Comparison of ENCODE assay signal across 21 cellular contexts in genomic region chr17:31148205-31148604, GRCh38. TPM values are rescaled to one million over a fixed set of nuclear protein-coding genes. Genes with fewer than 3 reads are reported as not detected.
DNase-seq lines count a peak whose midpoint lies in the region; ATAC-seq and TF ChIP-seq lines count a peak whose summit lies in the region.
"Had no signal": no experiment of that assay in that cellular context is flagged by ENCODE, and none has a peak within 500 bp of the region (broad histone marks: within the 10 kb centered on the region; RNA-seq: fewer than 3 reads in every experiment).

No MANE protein-coding gene starts in this region.

- H3K27ac Mint-ChIP-seq in central memory CD8-positive, alpha-beta T cell (ENCODE audit: low read depth), result peak overlapping the region; percentile 33
- H3K27ac Mint-ChIP-seq in nephron progenitor cell, result peak overlapping the region; percentile 48
- H3K27ac Mint-ChIP-seq: CD14-positive monocyte, GM23338, T-cell had no signal

- peaks cover 6% of the 10 kb centered on the region for H3K4me1 Mint-ChIP-seq in central memory CD8-positive, alpha-beta T cell
- peaks cover 21% of the 10 kb centered on the region for H3K4me1 Mint-ChIP-seq in nephron progenitor cell
- H3K4me1 Mint-ChIP-seq: CD14-positive monocyte, T-cell had no signal

- CTCF ChIA-PET in HEK293 (lab: Yijun Ruan, JAX), result interaction anchor here (0.6 to 1.3 kb wide), 2 partner anchors 67 to 1043 kb away, joined by 3 read pairs; no protein-coding TSS in a partner anchor

- H3K36me3 ChIP-seq in HEK293 (ENCODE audit: control insufficient read depth in 2 of 2, insufficient read depth in 1 of 2, low read length in 2 of 2), result peaks cover 0 to 13% of the 10 kb centered on the region in 2 experiments; a peak in 1 of 3 replicates

- H3K27ac ChIP-seq in HEK293 (ENCODE audit: extremely low read depth, low read depth, low read length), result no peak overlapping the region

- H3K27me3 Mint-ChIP-seq in central memory CD8-positive, alpha-beta T cell, result no peaks in the 10 kb centered on the region
- H3K27me3 Mint-ChIP-seq in nephron progenitor cell (ENCODE audit: low read depth, poor library complexity), result peaks cover 2% of the 10 kb centered on the region
- H3K27me3 Mint-ChIP-seq: T-cell had no signal

- peaks cover 15% of the 10 kb centered on the region for H3K4me1 ChIP-seq in HEK293 (ENCODE audit: control insufficient read depth, insufficient read depth, low read length)

- no peaks in the 10 kb centered on the region for H3K36me3 Mint-ChIP-seq in central memory CD8-positive, alpha-beta T cell (ENCODE audit: insufficient read depth)
- H3K36me3 Mint-ChIP-seq in nephron progenitor cell (ENCODE audit: low read depth), result peaks cover 73% of the 10 kb centered on the region

- TF ChIP-seq CTCF in HEK293 (tag by site-specific recombination; IDR thresholded peaks at IDR 0.05), result no peak
- no peak for TF ChIP-seq CTCF in nephron progenitor cell (IDR thresholded peaks at IDR 0.05)

- DNase-seq in RPMI7951 (ENCODE audit: low read depth) (peak; percentile 23), nephron progenitor cell (no peak), NCI-H524 (lab: John Stamatoyannopoulos, UW) (no peak), SIG-M5 treated with dmso at 0.1 percent for 504 hours (lab: John Stamatoyannopoulos, UW; ENCODE audit: unreplicated experiment) (no peak)
- DNase-seq in central memory CD8-positive, alpha-beta T cell (ENCODE audit: low spot score in 2 of 2), result no peak
- DNase-seq: ACHN, AML-193, Kasumi-1, NCI-H1417, NCI-H1930, NCI-H446, NCI-H774, SK-N-SH, T-cell had no signal

- POLR2A ChIA-PET in HEK293 (lab: Yijun Ruan, JAX), result interaction anchor here (1.6 kb wide), 1 partner anchor 53 kb away, joined by 3 read pairs; the partner anchor contains the start of gene NF1

- no peak overlapping the region for H3K4me3 Mint-ChIP-seq in central memory CD8-positive, alpha-beta T cell
- no peak overlapping the region for H3K4me3 Mint-ChIP-seq in nephron progenitor cell
- H3K4me3 Mint-ChIP-seq: CD14-positive monocyte, GM23338, T-cell had no signal

- H3K9me3 Mint-ChIP-seq in central memory CD8-positive, alpha-beta T cell, result peaks cover 11% of the 10 kb centered on the region
- peaks cover 17% of the 10 kb centered on the region for H3K9me3 Mint-ChIP-seq in nephron progenitor cell
- H3K9me3 Mint-ChIP-seq: GM23338 had no signal

- no peak for ATAC-seq in central memory CD8-positive, alpha-beta T cell (replicated peaks; ENCODE audit: extremely low read depth, poor library complexity, severe bottlenecking)
- ATAC-seq in HG03521 (IDR thresholded peaks at IDR 0.05; ENCODE audit: unreplicated experiment) (no peak), GM21447 (IDR thresholded peaks at IDR 0.05; ENCODE audit: unreplicated experiment) (no peak)
- ATAC-seq: GM23338, HCT116, HepG2, T-cell had no signal

- no peak overlapping the region for H3K4me3 ChIP-seq in HEK293 (ENCODE audit: low read depth, low read length)
- H3K4me3 ChIP-seq: GM23338 had no signal

- no peaks in the 10 kb centered on the region for H3K9me3 ChIP-seq in HEK293 (ENCODE audit: control insufficient read depth, insufficient read depth, low read depth, low read length)

TF ChIP-seq in HEK293, 187 proteins besides CTCF, POLR2A, EP300 and RAD21:
- TF ChIP-seq HOXA7 (CRISPR knock-in tag; IDR thresholded peaks at IDR 0.05; ENCODE audit: borderline replicate concordance) (no peak), MZF1 (tag by site-specific recombination; IDR thresholded peaks at IDR 0.05; ENCODE audit: borderline replicate concordance) (peak; percentile 8; the same call in 1 of the 2 replicates), ZNF624 (tag by site-specific recombination; IDR thresholded peaks at IDR 0.05) (no peak), HIC1 (tag by site-specific recombination; IDR thresholded peaks at IDR 0.05) (no peak)
- TF ChIP-seq, protein P1, sequence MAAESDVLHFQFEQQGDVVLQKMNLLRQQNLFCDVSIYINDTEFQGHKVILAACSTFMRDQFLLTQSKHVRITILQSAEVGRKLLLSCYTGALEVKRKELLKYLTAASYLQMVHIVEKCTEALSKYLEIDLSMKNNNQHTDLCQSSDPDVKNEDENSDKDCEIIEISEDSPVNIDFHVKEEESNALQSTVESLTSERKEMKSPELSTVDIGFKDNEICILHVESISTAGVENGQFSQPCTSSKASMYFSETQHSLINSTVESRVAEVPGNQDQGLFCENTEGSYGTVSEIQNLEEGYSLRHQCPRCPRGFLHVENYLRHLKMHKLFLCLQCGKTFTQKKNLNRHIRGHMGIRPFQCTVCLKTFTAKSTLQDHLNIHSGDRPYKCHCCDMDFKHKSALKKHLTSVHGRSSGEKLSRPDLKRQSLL (tag by site-specific recombination; IDR thresholded peaks at IDR 0.05), result no peak

RNA-seq across cellular contexts. Expression of gene NF1, which starts 53.4 kb away (rescaled TPM):
- total RNA-seq in RPMI7951 (2014; rRNA removed; shearing (Covaris generic)), result 23.8 and 30.2 TPM in 2 replicates
